ENCODE assay signal across 9 cellular contexts in genomic region chr1:29453502-29454240, GRCh38.
DNase-seq lines count a peak whose midpoint lies in the region; FAIRE-seq and TF ChIP-seq lines count a peak whose summit lies in the region.
"Had no signal": no experiment of that assay in that cellular context is flagged by ENCODE, and none has a peak within 500 bp of the region (broad histone marks: within the 10 kb centered on the region; RNA-seq: fewer than 3 reads in every experiment).

No MANE protein-coding gene starts in this region.

- H3K23ac ChIP-seq in H1 (ENCODE audit: insufficient read length) (no peak overlapping the region), neuronal stem cell (ENCODE audit: low read depth, low read length, poor library complexity) (no peak overlapping the region)

- H3K18ac ChIP-seq in H1 (ENCODE audit: extremely low read depth, low read length): peak overlapping the region; percentile 95
- no peak overlapping the region for H3K18ac ChIP-seq in neuronal stem cell (ENCODE audit: low read length)

- no peaks in the 10 kb centered on the region for H3K36me3 ChIP-seq in H1 (ENCODE audit: control insufficient read depth in 2 of 4, insufficient read depth in 4 of 4, low read length in 3 of 4)
- H3K36me3 ChIP-seq in neuronal stem cell (replicated peaks in 1 of 2; ENCODE audit: control insufficient read depth in 2 of 2, insufficient read depth in 2 of 2, low read length in 2 of 2): no peaks in the 10 kb centered on the region
- H3K36me3 ChIP-seq in tibial nerve: no peaks in the 10 kb centered on the region
- H3K36me3 ChIP-seq in stomach: no peaks in the 10 kb centered on the region
- H3K36me3 ChIP-seq: breast epithelium had no signal

- H3K4me1 ChIP-seq in H1 (replicated peaks in 1 of 4; ENCODE audit: control insufficient read depth in 3 of 4, insufficient read depth in 4 of 4, low read length in 3 of 4): peaks cover 0 to 11% (median 5%) of the 10 kb centered on the region in 4 experiments; a peak in 6 of 7 replicates
- peaks cover 0 to 16% of the 10 kb centered on the region in 2 donors for H3K4me1 ChIP-seq in neuronal stem cell (ENCODE audit: control insufficient read depth in 2 of 2, insufficient read depth in 1 of 2, low read depth in 1 of 2, low read length in 2 of 2)
- peaks cover 0 to 3% (median 0%) of the 10 kb centered on the region in 4 donors for H3K4me1 ChIP-seq in tibial nerve
- no peaks in the 10 kb centered on the region for H3K4me1 ChIP-seq in stomach
- H3K4me1 ChIP-seq: breast epithelium had no signal

- TF ChIP-seq EP300 in H1 (IDR thresholded peaks at IDR 0.05; ENCODE audit: borderline replicate concordance in 1 of 2, low read depth in 2 of 2, low read length in 2 of 2) (no peak), tibial nerve (IDR thresholded peaks at IDR 0.05) (no peak), stomach (IDR thresholded peaks at IDR 0.05) (no peak)

- intact Hi-C loops in stomach (cut with DNase I; ENCODE audit: low total_unique reads): loop anchor here (10.0 kb wide), 1 partner anchor 209 kb away; no protein-coding TSS in a partner anchor

- H2BK120ac ChIP-seq in H1 (replicated peaks; ENCODE audit: low read depth, low read length) (peak overlapping the region; percentile 60), neuronal stem cell (ENCODE audit: low read depth, low read length) (no peak overlapping the region)

- no peaks in the 10 kb centered on the region for H3K79me2 ChIP-seq in H1 (ENCODE audit: control insufficient read depth in 1 of 2, insufficient read depth in 2 of 2, low read length in 2 of 2)

- H4K20me1 ChIP-seq in H1 (replicated peaks in 1 of 2; ENCODE audit: control insufficient read depth in 1 of 2, insufficient read depth in 2 of 2, low read length in 2 of 2): no peaks in the 10 kb centered on the region

- peak overlapping the region; percentile 41 for H4K5ac ChIP-seq in H1 (ENCODE audit: insufficient read length, low read depth, low read length)

- peak overlapping the region; percentile 92; the same call in 1 of the 2 replicates for H2BK15ac ChIP-seq in H1 (ENCODE audit: low read length)
- H2BK15ac ChIP-seq in neuronal stem cell (ENCODE audit: low read length): no peak overlapping the region

- H3K27ac ChIP-seq in H1 (ENCODE audit: low read depth, low read length): no peak overlapping the region
- H3K27ac ChIP-seq in neuronal stem cell (replicated peaks; ENCODE audit: low read length): no peak overlapping the region
- H3K27ac ChIP-seq in tibial nerve: no peak overlapping the region
- no peak overlapping the region for H3K27ac ChIP-seq in stomach
- H3K27ac ChIP-seq: breast epithelium had no signal

- 43% methylated on average over 8 of the region's 8 CpGs; no CpG with 5 or more reads in 1 of the 2 experiments for WGBS in H1 (ENCODE audit: extremely low coverage in 1 of 2, insufficient coverage in 1 of 2, insufficient read length in 1 of 2, insufficient replicate concordance in 2 of 2, low coverage in 1 of 2, low lambda C conversion rate in 2 of 2, missing lambda C conversion rate in 1 of 2), 2 experiments
- no CpG with 5 or more reads among the region's 8 CpGs for WGBS in neuronal stem cell (ENCODE audit: extremely low coverage in 2 of 2, insufficient read length in 2 of 2, insufficient replicate concordance in 1 of 2), 2 donors
- WGBS in tibial nerve, 2 donors: 24 to 26% methylated on average over 8 of the region's 8 CpGs
- WGBS in stomach, 5 donors: 24 to 37% (median 30%) methylated on average over 8 of the region's 8 CpGs

- H3K4me2 ChIP-seq in H1 (ENCODE audit: insufficient read depth in 1 of 2, low read depth in 2 of 2, low read length in 2 of 2) (peak overlapping the region; percentile 50 to 51; a peak in 3 of 4 replicates), neuronal stem cell (ENCODE audit: insufficient read depth, low read length, poor library complexity, severe bottlenecking) (no peak overlapping the region)

- no peak for TF ChIP-seq POLR2A in GM12891 (IDR thresholded peaks at IDR 0.05; ENCODE audit: low read depth, low read length)
- TF ChIP-seq POLR2A in H1 (IDR thresholded peaks at IDR 0.05; ENCODE audit: control extremely low read depth in 1 of 2, low read depth in 2 of 2, low read length in 2 of 2): no peak
- TF ChIP-seq POLR2A in tibial nerve (IDR thresholded peaks at IDR 0.05): no peak
- TF ChIP-seq POLR2A in stomach (IDR thresholded peaks at IDR 0.05): no peak

- no peak overlapping the region for H3K9ac ChIP-seq in H1 (replicated peaks in 1 of 4; ENCODE audit: extremely low read depth in 1 of 4, low read depth in 3 of 4, low read length in 3 of 4)
- no peak overlapping the region for H3K9ac ChIP-seq in neuronal stem cell (ENCODE audit: low read depth, low read length, poor library complexity)

- peak; percentile 5 to 66 (median 42) for TF ChIP-seq CTCF in H1 (IDR thresholded peaks at IDR 0.05; ENCODE audit: control extremely low read depth in 1 of 3, insufficient read depth in 1 of 3, low read depth in 1 of 3, low read length in 3 of 3)
- no peak for TF ChIP-seq CTCF in tibial nerve (IDR thresholded peaks at IDR 0.05)
- TF ChIP-seq CTCF in stomach (IDR thresholded peaks at IDR 0.05): no peak

- peak overlapping the region; percentile 44; the same call in 1 of the 2 replicates for H2BK12ac ChIP-seq in H1 (ENCODE audit: low read depth, low read length)
- H2BK12ac ChIP-seq in neuronal stem cell (ENCODE audit: low read length): no peak overlapping the region

- H3K4me3 ChIP-seq in H1 (ENCODE audit: extremely low read depth in 1 of 4, insufficient read depth in 2 of 4, low read depth in 3 of 4, low read length in 4 of 4) (no peak overlapping the region), neuronal stem cell (ENCODE audit: low read length in 2 of 2) (no peak overlapping the region), tibial nerve (no peak overlapping the region), stomach (no peak overlapping the region)
- H3K4me3 ChIP-seq: breast epithelium had no signal

- H3K56ac ChIP-seq in H1 (replicated peaks; ENCODE audit: insufficient read length, low read depth, low read length): no peak overlapping the region

- H2AFZ ChIP-seq in H1 (ENCODE audit: low read length) (peak overlapping the region; percentile 98; the same call in 1 of the 2 replicates), neuronal stem cell (ENCODE audit: low read length) (no peak overlapping the region)

- peak overlapping the region; percentile 95 for H3K4ac ChIP-seq in H1 (replicated peaks; ENCODE audit: insufficient read length, low read depth, low read length)
- H3K4ac ChIP-seq in neuronal stem cell (ENCODE audit: low read length): no peak overlapping the region

- H2AK5ac ChIP-seq in H1 (ENCODE audit: low read depth, low read length) (no peak overlapping the region), neuronal stem cell (ENCODE audit: low read depth, low read length) (peak overlapping the region; percentile 73)

- CTCF ChIA-PET in H1 (lab: Charles Lee; ENCODE audit: partially characterized antibody): interaction anchor here (0.7 to 2.7 kb wide), 5 partner anchors 9 to 115 kb away, joined by 3 to 13 read pairs (median 4); no protein-coding TSS in a partner anchor

- H3K14ac ChIP-seq in H1 (ENCODE audit: insufficient read length) (no peak overlapping the region), neuronal stem cell (ENCODE audit: low read length) (no peak overlapping the region)

- FAIRE-seq in GM12891 (lab: Jason Lieb, UNC): peak; percentile 40
- FAIRE-seq in H1 (lab: Jason Lieb, UNC): peak; percentile 87

- TF ChIP-seq RAD21 in H1 (IDR thresholded peaks at IDR 0.05 in 1 of 2, conservative IDR thresholded peaks at IDR 0.05 in 1 of 2; ENCODE audit: low read depth in 2 of 2, low read length in 2 of 2): peak; percentile 30 to 43; a peak in 3 of 4 replicates

- DNase-seq in A172 (ENCODE audit: low spot score): peak; percentile 56
- DNase-seq in GM12891 (ENCODE audit: insufficient read length, low spot score): peak; percentile 51
- peak; percentile 72 for DNase-seq in NCI-H69 (lab: John Stamatoyannopoulos, UW)
- DNase-seq in H1 (ENCODE audit: low read depth in 1 of 2, low spot score in 2 of 2): peak; percentile 43 to 62
- DNase-seq in neuronal stem cell (ENCODE audit: low spot score): peak; percentile 42
- DNase-seq in tibial nerve (ENCODE audit: low spot score in 2 of 2): no peak
- DNase-seq in stomach: no peak
- DNase-seq in activated CD8-positive, alpha-beta memory T cell treated with anti-CD3 and anti-CD28 coated beads, Interleukin-2, amount 50 U/mL, for 4 hours: no peak

- H3K27me3 ChIP-seq in H1 (replicated peaks in 1 of 4; ENCODE audit: control insufficient read depth in 3 of 4, extremely low read depth in 1 of 4, insufficient read depth in 3 of 4, low read length in 3 of 4): no peaks in the 10 kb centered on the region
- peaks cover 0 to 4% (median 0%) of the 10 kb centered on the region in 3 experiments for H3K27me3 ChIP-seq in neuronal stem cell (ENCODE audit: control insufficient read depth in 3 of 3, insufficient read depth in 3 of 3, low read depth in 1 of 3, low read length in 3 of 3)
- peaks cover 0 to 6% of the 10 kb centered on the region in 2 donors for H3K27me3 ChIP-seq in tibial nerve
- peaks cover 0 to 45% (median 0%) of the 10 kb centered on the region in 3 donors for H3K27me3 ChIP-seq in stomach

- H4K91ac ChIP-seq in H1 (replicated peaks; ENCODE audit: insufficient read length, low read length) (peak overlapping the region; percentile 87), neuronal stem cell (ENCODE audit: low read depth, low read length, poor library complexity) (no peak overlapping the region)

- POLR2A ChIA-PET in H1 (lab: Charles Lee; ENCODE audit: partially characterized antibody): interaction anchor here (0.7 kb wide), 1 partner anchor 9 kb away, joined by 3 read pairs; no protein-coding TSS in a partner anchor

- no peaks in the 10 kb centered on the region for H3K23me2 ChIP-seq in H1 (ENCODE audit: low read depth, low read length)

- no peak overlapping the region for H4K8ac ChIP-seq in H1 (ENCODE audit: extremely low read depth, insufficient read depth, low read length)
- H4K8ac ChIP-seq in neuronal stem cell (ENCODE audit: low read depth, low read length): no peak overlapping the region

- H3K9me3 ChIP-seq in H1 (ENCODE audit: insufficient read depth in 2 of 2, low read depth in 1 of 2, low read length in 1 of 2): 0 out of 4 replicates have a peak, but pooled peaks cover 0 to 4% of the 10 kb centered on the region in 2 experiments
- H3K9me3 ChIP-seq in neuronal stem cell (replicated peaks in 1 of 2; ENCODE audit: control insufficient read depth in 2 of 2, insufficient read depth in 1 of 2, low read depth in 1 of 2, low read length in 2 of 2): no peaks in the 10 kb centered on the region
- peaks cover 0 to 7% (median 0%) of the 10 kb centered on the region in 4 donors for H3K9me3 ChIP-seq in tibial nerve
- peaks cover 0 to 6% (median 0%) of the 10 kb centered on the region in 4 donors for H3K9me3 ChIP-seq in stomach
- H3K9me3 ChIP-seq: breast epithelium had no signal

- H2BK20ac ChIP-seq in H1 (ENCODE audit: low read length): no peak overlapping the region

- no peaks in the 10 kb centered on the region for H3K79me1 ChIP-seq in H1 (ENCODE audit: low read depth, low read length)
- no peaks in the 10 kb centered on the region for H3K79me1 ChIP-seq in neuronal stem cell (ENCODE audit: low read depth, low read length)

- H2BK5ac ChIP-seq in H1 (ENCODE audit: low read depth, low read length) (peak overlapping the region; percentile 78; the same call in 1 of the 2 replicates), neuronal stem cell (ENCODE audit: low read length) (no peak overlapping the region)

Comparison
In these comparisons a context has a peak if more than half of its experiments do, and no peak if none do; other contexts are left out.
1. DNase-seq: peak in A172 (single experiment), GM12891 (single experiment), NCI-H69 (single experiment), H1 (2 of 2) and neuronal stem cell (single experiment); none in tibial nerve (0 of 2), stomach (single experiment) and activated CD8-positive, alpha-beta memory T cell treated with anti-CD3 and anti-CD28 coated beads, Interleukin-2, amount 50 U/mL, for 4 hours (single experiment).
2. CTCF ChIP-seq: peak in H1 (3 of 3); none in tibial nerve (0 of 5) and stomach (0 of 7).